Comparison of ENCODE assay signal across 11 cellular contexts in genomic region chr14:91231446-91231845, GRCh38. TPM values are rescaled to one million over a fixed set of nuclear protein-coding genes. Genes with fewer than 3 reads are reported as not detected.
DNase-seq lines count a peak whose midpoint lies in the region; ATAC-seq, FAIRE-seq and TF ChIP-seq lines count a peak whose summit lies in the region.
"Had no signal": no experiment of that assay in that cellular context is flagged by ENCODE, and none has a peak within 500 bp of the region (broad histone marks: within the 10 kb centered on the region; RNA-seq: fewer than 3 reads in every experiment).

No MANE protein-coding gene starts in this region.

- no peak overlapping the region for H3K4me3 ChIP-seq in fibroblast of mammary gland (ENCODE audit: control insufficient read depth, low read depth, low read length)
- no peak overlapping the region for H3K4me3 ChIP-seq in upper lobe of left lung

- H3K36me3 ChIP-seq in upper lobe of left lung, result peaks cover 0 to 16% (median 0%) of the 10 kb centered on the region in 4 donors

- intact Hi-C loops in activated naive CD4-positive, alpha-beta T cell treated with anti-CD3 and anti-CD28 coated beads for 36 hours (cut with micrococcal nuclease), result no loop called here

- no peak for FAIRE-seq in HTR-8/SVneo (lab: Jason Lieb, UNC)

- peaks cover 9% of the 10 kb centered on the region for H3K9me3 Mint-ChIP-seq in activated naive CD4-positive, alpha-beta T cell treated with anti-CD3 and anti-CD28 coated beads for 36 hours
- H3K9me3 Mint-ChIP-seq in T-helper 1 cell treated with Interleukin-12 subunit alpha and Interleukin-12 subunit beta and Interleukin-4 antibody, amounts not matched to agents 30 μg/mL and 1 μg/mL, for 36 hours, result peaks cover 10% of the 10 kb centered on the region
- peaks cover 3% of the 10 kb centered on the region for H3K9me3 Mint-ChIP-seq in progenitor cell of endocrine pancreas (ENCODE audit: low read depth)

- no peak for TF ChIP-seq CTCF in fibroblast of mammary gland (conservative IDR thresholded peaks at IDR 0.05; ENCODE audit: control insufficient read depth, insufficient read depth, low read depth, low read length)
- TF ChIP-seq CTCF in upper lobe of left lung (IDR thresholded peaks at IDR 0.05), result no peak
- TF ChIP-seq CTCF in progenitor cell of endocrine pancreas (IDR thresholded peaks at IDR 0.05; ENCODE audit: unreplicated experiment), result no peak

- no peak for TF ChIP-seq EP300 in upper lobe of left lung (IDR thresholded peaks at IDR 0.05)

- CTCF ChIA-PET in activated naive CD4-positive, alpha-beta T cell treated with anti-CD3 and anti-CD28 coated beads for 36 hours (lab: Charles Lee), result no interaction called here

- WGBS in upper lobe of left lung, 2 donors, result 43 to 57% methylated on average over 3 of the region's 3 CpGs

- H3K36me3 Mint-ChIP-seq in activated naive CD4-positive, alpha-beta T cell treated with anti-CD3 and anti-CD28 coated beads for 36 hours (ENCODE audit: low read depth), result peaks cover 22% of the 10 kb centered on the region
- H3K36me3 Mint-ChIP-seq in T-helper 1 cell treated with Interleukin-12 subunit alpha and Interleukin-12 subunit beta and Interleukin-4 antibody, amounts not matched to agents 30 μg/mL and 1 μg/mL, for 36 hours (ENCODE audit: low read depth), result peaks cover 60% of the 10 kb centered on the region
- peaks cover 25% of the 10 kb centered on the region for H3K36me3 Mint-ChIP-seq in progenitor cell of endocrine pancreas (ENCODE audit: insufficient read depth)

- no peak overlapping the region for H3K4me3 Mint-ChIP-seq in activated naive CD4-positive, alpha-beta T cell treated with anti-CD3 and anti-CD28 coated beads for 36 hours
- peak overlapping the region; percentile 81 for H3K4me3 Mint-ChIP-seq in T-helper 1 cell treated with Interleukin-12 subunit alpha and Interleukin-12 subunit beta and Interleukin-4 antibody, amounts not matched to agents 30 μg/mL and 1 μg/mL, for 36 hours
- H3K4me3 Mint-ChIP-seq in progenitor cell of endocrine pancreas (ENCODE audit: low read depth), result no peak overlapping the region
- H3K4me3 Mint-ChIP-seq: H9 had no signal

- H3K27me3 Mint-ChIP-seq in activated naive CD4-positive, alpha-beta T cell treated with anti-CD3 and anti-CD28 coated beads for 36 hours (ENCODE audit: low read depth), result no peaks in the 10 kb centered on the region
- no peaks in the 10 kb centered on the region for H3K27me3 Mint-ChIP-seq in T-helper 1 cell treated with Interleukin-12 subunit alpha and Interleukin-12 subunit beta and Interleukin-4 antibody, amounts not matched to agents 30 μg/mL and 1 μg/mL, for 36 hours (ENCODE audit: low read depth)
- H3K27me3 Mint-ChIP-seq in progenitor cell of endocrine pancreas, result no peaks in the 10 kb centered on the region

- no peak for ATAC-seq in upper lobe of left lung (ENCODE audit: low FRiP score in 2 of 2)

- TF ChIP-seq POLR2A in upper lobe of left lung (IDR thresholded peaks at IDR 0.05), result no peak

- peak overlapping the region; percentile 49 to 75 (median 68) for H3K27ac ChIP-seq in upper lobe of left lung

- DNase-seq in activated naive CD4-positive, alpha-beta T cell treated with anti-CD3 and anti-CD28 coated beads for 36 hours, result no peak
- DNase-seq in activated naive CD4-positive, alpha-beta T cell treated with anti-CD3 and anti-CD28 coated beads, Interleukin-2, amount 50 U/mL, for 16 hours, result no peak
- DNase-seq in fibroblast of mammary gland (ENCODE audit: low read depth) (peak; percentile 54), upper lobe of left lung (no peak), HTR-8/SVneo (ENCODE audit: insufficient read length, low spot score) (no peak), HPDE6-E6E7 (ENCODE audit: extremely low spot score) (no peak), progenitor cell of endocrine pancreas (ENCODE audit: low spot score, unreplicated experiment) (no peak)
- DNase-seq: foreskin melanocyte, H9, NCI-H1105 treated with DMSO at 0.1 percent for 48 hours had no signal

- H3K9me3 ChIP-seq in upper lobe of left lung, result peaks cover 0 to 5% (median 0%) of the 10 kb centered on the region in 4 donors

- peaks cover 64% of the 10 kb centered on the region for H3K4me1 Mint-ChIP-seq in activated naive CD4-positive, alpha-beta T cell treated with anti-CD3 and anti-CD28 coated beads for 36 hours (ENCODE audit: low read depth)
- H3K4me1 Mint-ChIP-seq in T-helper 1 cell treated with Interleukin-12 subunit alpha and Interleukin-12 subunit beta and Interleukin-4 antibody, amounts not matched to agents 30 μg/mL and 1 μg/mL, for 36 hours (ENCODE audit: low read depth), result peaks cover 71% of the 10 kb centered on the region
- H3K4me1 Mint-ChIP-seq in progenitor cell of endocrine pancreas (ENCODE audit: low read depth), result no peaks in the 10 kb centered on the region

- H3K27me3 ChIP-seq in upper lobe of left lung, result no peaks in the 10 kb centered on the region

- H3K27ac Mint-ChIP-seq in activated naive CD4-positive, alpha-beta T cell treated with anti-CD3 and anti-CD28 coated beads for 36 hours, result peak overlapping the region; percentile 99
- peak overlapping the region; percentile 97 for H3K27ac Mint-ChIP-seq in T-helper 1 cell treated with Interleukin-12 subunit alpha and Interleukin-12 subunit beta and Interleukin-4 antibody, amounts not matched to agents 30 μg/mL and 1 μg/mL, for 36 hours
- no peak overlapping the region for H3K27ac Mint-ChIP-seq in progenitor cell of endocrine pancreas
- H3K27ac Mint-ChIP-seq: H9 had no signal

- peaks cover 28 to 60% (median 42%) of the 10 kb centered on the region in 4 donors for H3K4me1 ChIP-seq in upper lobe of left lung

RNA-seq across cellular contexts. Expression of gene GPR68, which starts 13.1 kb away (rescaled TPM):
- total RNA-seq in activated naive CD4-positive, alpha-beta T cell treated with anti-CD3 and anti-CD28 coated beads for 36 hours, result 1 to 10 TPM; 1.2 to 1.3 TPM
- 1 to 10 TPM; 1.2 to 8.4 (median 3.3) TPM for total RNA-seq in upper lobe of left lung
- 0.31 and 0.87 TPM in 2 replicates for total RNA-seq in progenitor cell of endocrine pancreas
